In genomic region chr11:122781378-122782040, GRCh38 we compare ENCODE assay signal across 9 cellular contexts.
DNase-seq lines count a peak whose midpoint lies in the region; ATAC-seq and TF ChIP-seq lines count a peak whose summit lies in the region.
"Had no signal": no experiment of that assay in that cellular context is flagged by ENCODE, and none has a peak within 500 bp of the region (broad histone marks: within the 10 kb centered on the region; RNA-seq: fewer than 3 reads in every experiment).

No MANE protein-coding gene starts in this region.

- ATAC-seq in GM19395 (IDR thresholded peaks at IDR 0.05; ENCODE audit: unreplicated experiment), result peak; percentile 87

- no peaks in the 10 kb centered on the region for H3K27me3 ChIP-seq in BLaER1

- peaks cover 25% of the 10 kb centered on the region for H3K4me1 Mint-ChIP-seq in nephron

- no peaks in the 10 kb centered on the region for H3K36me3 Mint-ChIP-seq in nephron (ENCODE audit: low read depth)

- H3K4me1 ChIP-seq in BLaER1, result peaks cover 57% of the 10 kb centered on the region

- no peak overlapping the region for H3K4me3 Mint-ChIP-seq in nephron
- H3K4me3 Mint-ChIP-seq: IgD-negative memory B cell had no signal

- H3K4me2 ChIP-seq in BLaER1, result peak overlapping the region; percentile 34

- peak; percentile 90 to 96 (median 92) for TF ChIP-seq CTCF in nephron (IDR thresholded peaks at IDR 0.05; ENCODE audit: unreplicated experiment in 3 of 3)

- no peaks in the 10 kb centered on the region for H3K9me3 Mint-ChIP-seq in nephron
- H3K9me3 Mint-ChIP-seq: IgD-negative memory B cell had no signal

- peak overlapping the region; percentile 30 to 66 (median 65) for H3K27ac Mint-ChIP-seq in nephron
- H3K27ac Mint-ChIP-seq: IgD-negative memory B cell had no signal

- H3K9me3 ChIP-seq in BLaER1, result no peaks in the 10 kb centered on the region

- peaks cover 100% of the 10 kb centered on the region for H3K36me3 ChIP-seq in BLaER1

- peaks cover 93% of the 10 kb centered on the region for H4K20me1 ChIP-seq in BLaER1

- no peak overlapping the region for H3K4me3 ChIP-seq in BLaER1

- no peak overlapping the region for H3K9ac ChIP-seq in BLaER1

- H3K27ac ChIP-seq in BLaER1, result 0 out of 2 replicates have a peak overlapping the region, but pooled peaks have one; percentile 29

- H3K27me3 Mint-ChIP-seq in nephron (ENCODE audit: low read depth), result peaks cover 45% of the 10 kb centered on the region
- H3K27me3 Mint-ChIP-seq: IgD-negative memory B cell had no signal

- DNase-seq in HuH-7.5 (ENCODE audit: low spot score) (peak; percentile 73), OCI-M1 (lab: John Stamatoyannopoulos, UW) (peak; percentile 85), fibroblast of gingiva (ENCODE audit: low read depth) (peak; percentile 88)
- peak; percentile 77 for DNase-seq in activated T-cell treated with anti-CD3 and anti-CD28 coated beads, Interleukin-2, amount 50 U/mL, for 1 hour
- DNase-seq in stimulated activated naive CD4-positive, alpha-beta T cell (lab: John Stamatoyannopoulos, UW), result peak; percentile 45 to 77 (median 61)
